8 cellular contexts compared by ENCODE assay signal in the genomic region with DNA sequence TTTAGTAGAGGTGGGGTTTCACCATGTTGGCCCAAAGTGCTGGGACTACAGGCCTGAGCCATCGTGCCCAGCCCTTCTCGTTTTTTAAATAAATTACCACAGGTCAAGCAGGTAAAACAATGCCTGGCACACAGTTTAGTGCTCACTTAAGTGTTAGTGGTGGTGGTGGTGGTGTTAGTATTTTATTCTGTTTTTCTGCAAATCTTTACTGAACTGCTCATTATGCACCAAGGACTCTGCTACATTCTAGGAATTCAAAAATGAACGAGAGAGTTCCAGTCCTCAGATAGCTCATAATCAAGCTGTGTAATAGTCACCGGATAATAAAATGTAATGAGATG. TPM values are rescaled to one million over a fixed set of nuclear protein-coding genes. Genes with fewer than 3 reads are reported as not detected.
DNase-seq lines count a peak whose midpoint lies in the region; ATAC-seq, FAIRE-seq and TF ChIP-seq lines count a peak whose summit lies in the region.

No MANE protein-coding gene starts in this region.

- H3K9me3 ChIP-seq in Loucy (ENCODE audit: insufficient read depth, low read depth, low read length) (no peaks in the 10 kb centered on the region), H1 (ENCODE audit: insufficient read depth in 2 of 2, low read depth in 1 of 2, low read length in 1 of 2) (no peaks in the 10 kb centered on the region)

- H3K56ac ChIP-seq in H1 (replicated peaks; ENCODE audit: insufficient read length, low read depth, low read length) = no peak overlapping the region

- H3K4me3 Mint-ChIP-seq in CD14-positive monocyte = peak overlapping the region; percentile 96 to 99
- H3K4me3 Mint-ChIP-seq in neural crest cell = peak overlapping the region; percentile 100

- no peak for FAIRE-seq in H1 (lab: Jason Lieb, UNC)

- no peak for TF ChIP-seq RAD21 in H1 (IDR thresholded peaks at IDR 0.05 in 1 of 2, conservative IDR thresholded peaks at IDR 0.05 in 1 of 2; ENCODE audit: low read depth in 2 of 2, low read length in 2 of 2)

- no peaks in the 10 kb centered on the region; the same call in 1 of the 2 replicates for H3K79me1 ChIP-seq in H1 (ENCODE audit: low read depth, low read length)

- H3F3A ChIP-seq in Loucy (ENCODE audit: low read depth) = no peaks in the 10 kb centered on the region

- no peak overlapping the region for H2AK5ac ChIP-seq in H1 (ENCODE audit: low read depth, low read length)

- H2BK120ac ChIP-seq in H1 (replicated peaks; ENCODE audit: low read depth, low read length) = no peak overlapping the region

- H3K27me3 Mint-ChIP-seq in CD14-positive monocyte (ENCODE audit: low read depth in 3 of 3) = no peaks in the 10 kb centered on the region
- no peaks in the 10 kb centered on the region for H3K27me3 Mint-ChIP-seq in neural crest cell (ENCODE audit: low read depth)

- H3K36me3 Mint-ChIP-seq in CD14-positive monocyte (peaks cover 16 to 27% of the 10 kb centered on the region in 2 donors), neural crest cell (ENCODE audit: low read depth) (peaks cover 4% of the 10 kb centered on the region)

- H3K9me2 ChIP-seq in Loucy (replicated peaks; ENCODE audit: low read depth, low read length) = no peaks in the 10 kb centered on the region

- H3K27ac Mint-ChIP-seq in CD14-positive monocyte = peak overlapping the region; percentile 99 to 100 (median 100)
- no peak overlapping the region for H3K27ac Mint-ChIP-seq in neural crest cell (ENCODE audit: unreplicated experiment)

- H3K18ac ChIP-seq in H1 (ENCODE audit: extremely low read depth, low read length) = no peak overlapping the region

- H4K5ac ChIP-seq in H1 (ENCODE audit: insufficient read length, low read depth, low read length) = peak overlapping the region; percentile 46

- H2BK12ac ChIP-seq in H1 (ENCODE audit: low read depth, low read length) = no peak overlapping the region

- TF ChIP-seq EP300 in H1 (IDR thresholded peaks at IDR 0.05; ENCODE audit: borderline replicate concordance in 1 of 2, low read depth in 2 of 2, low read length in 2 of 2) = no peak

- H3K14ac ChIP-seq in H1 (ENCODE audit: insufficient read length) = no peak overlapping the region

- peak overlapping the region; percentile 84 for H3K9ac ChIP-seq in Loucy (ENCODE audit: low read depth, low read length, poor library complexity, severe bottlenecking)
- H3K9ac ChIP-seq in H1 (replicated peaks in 1 of 4; ENCODE audit: extremely low read depth in 1 of 4, low read depth in 3 of 4, low read length in 3 of 4) = peak overlapping the region; percentile 82 to 99 (median 90)

- intact Hi-C loops in CD14-positive monocyte (cut with micrococcal nuclease) = loop anchor here (2.0 to 5.0 kb wide), 2 partner anchors 18 to 64 kb away; a partner anchor contains a TSS

- no peak for ATAC-seq in HG02623 (IDR thresholded peaks at IDR 0.05; ENCODE audit: unreplicated experiment)
- no peak for ATAC-seq in GM18505 (IDR thresholded peaks at IDR 0.05; ENCODE audit: unreplicated experiment)

- H3K36me3 ChIP-seq in Loucy (ENCODE audit: insufficient read depth, low read length) = peaks cover 4% of the 10 kb centered on the region; the same call in 1 of the 2 replicates
- H3K36me3 ChIP-seq in H1 (ENCODE audit: control insufficient read depth in 2 of 4, insufficient read depth in 4 of 4, low read length in 3 of 4) = peaks cover 0 to 6% (median 4%) of the 10 kb centered on the region in 4 experiments; a peak in 5 of 8 replicates

- no peak overlapping the region for H2BK15ac ChIP-seq in H1 (ENCODE audit: low read length)

- H3K4me1 ChIP-seq in Loucy (ENCODE audit: insufficient read depth, low read length, poor library complexity, severe bottlenecking) (no peaks in the 10 kb centered on the region), H1 (replicated peaks in 1 of 4; ENCODE audit: control insufficient read depth in 3 of 4, insufficient read depth in 4 of 4, low read length in 3 of 4) (peaks cover 0 to 3% (median 0%) of the 10 kb centered on the region in 4 experiments; a peak in 3 of 7 replicates)

- 0 out of 2 replicates have a peak, but pooled peaks cover 3% of the 10 kb centered on the region for H3K23me2 ChIP-seq in H1 (ENCODE audit: low read depth, low read length)

- TF ChIP-seq POLR2A in H1 (IDR thresholded peaks at IDR 0.05; ENCODE audit: control extremely low read depth in 1 of 2, low read depth in 2 of 2, low read length in 2 of 2) (no peak), GM18505 (IDR thresholded peaks at IDR 0.05; ENCODE audit: borderline replicate concordance, extremely low read depth, insufficient read depth, insufficient read length) (no peak)

- H2BK5ac ChIP-seq in H1 (ENCODE audit: low read depth, low read length) = peak overlapping the region; percentile 100; the same call in 1 of the 2 replicates

- H3K4me1 Mint-ChIP-seq in CD14-positive monocyte (peaks cover 18% of the 10 kb centered on the region), neural crest cell (peaks cover 14% of the 10 kb centered on the region)

- H4K20me1 ChIP-seq in Loucy (ENCODE audit: insufficient read depth, low read length, poor library complexity, severe bottlenecking) (no peaks in the 10 kb centered on the region), H1 (replicated peaks in 1 of 2; ENCODE audit: control insufficient read depth in 1 of 2, insufficient read depth in 2 of 2, low read length in 2 of 2) (peaks cover 0 to 2% of the 10 kb centered on the region in 2 experiments)

- TF ChIP-seq CTCF in CD14-positive monocyte (IDR thresholded peaks at IDR 0.05) (no peak), Loucy (conservative IDR thresholded peaks at IDR 0.05; ENCODE audit: low read length) (no peak), H1 (IDR thresholded peaks at IDR 0.05; ENCODE audit: control extremely low read depth in 1 of 3, insufficient read depth in 1 of 3, low read depth in 1 of 3, low read length in 3 of 3) (no peak), neural crest cell (conservative IDR thresholded peaks at IDR 0.05) (no peak)

- no peak for DNase-seq in CD14-positive monocyte (ENCODE audit: low spot score)
- no peak for DNase-seq in H1 (ENCODE audit: low read depth in 1 of 2, low spot score in 2 of 2)
- no peak for DNase-seq in neural crest cell (ENCODE audit: low read depth, low spot score)
- DNase-seq in NK-92 treated with Interleukin-12 subunit alpha and Interleukin-12 subunit beta, amount 100 ng/mL, for 24 hours (lab: John Stamatoyannopoulos, UW) = no peak
- DNase-seq in stimulated activated CD4-positive, alpha-beta T cell treated with anti-CD3 and anti-CD28 coated beads, Interleukin-2, amount 100 ng/mL, for 48 hours = no peak

- H4K8ac ChIP-seq in H1 (ENCODE audit: extremely low read depth, insufficient read depth, low read length) = no peak overlapping the region

- H3K4me3 ChIP-seq in Loucy (ENCODE audit: low read length, poor library complexity, severe bottlenecking) = peak overlapping the region; percentile 89
- H3K4me3 ChIP-seq in H1 (ENCODE audit: extremely low read depth in 1 of 4, insufficient read depth in 2 of 4, low read depth in 3 of 4, low read length in 4 of 4) = peak overlapping the region; percentile 52 to 94 (median 72)

- H3K23ac ChIP-seq in H1 (ENCODE audit: insufficient read length) = no peak overlapping the region

- H3K4me2 ChIP-seq in Loucy (ENCODE audit: low read depth, low read length, poor library complexity, severe bottlenecking) = peak overlapping the region; percentile 94
- H3K4me2 ChIP-seq in H1 (ENCODE audit: insufficient read depth in 1 of 2, low read depth in 2 of 2, low read length in 2 of 2) = peak overlapping the region; percentile 55 to 68

- H3K9me3 Mint-ChIP-seq in CD14-positive monocyte (no peaks in the 10 kb centered on the region), neural crest cell (no peaks in the 10 kb centered on the region)

- 19% methylated on average over 4 of the region's 4 CpGs; no CpG with 5 or more reads in 1 of the 2 experiments for WGBS in H1 (ENCODE audit: extremely low coverage in 1 of 2, insufficient coverage in 1 of 2, insufficient read length in 1 of 2, insufficient replicate concordance in 2 of 2, low coverage in 1 of 2, low lambda C conversion rate in 2 of 2, missing lambda C conversion rate in 1 of 2), 2 experiments

- H2AFZ ChIP-seq in Loucy (ENCODE audit: low read length) = peak overlapping the region; percentile 98
- H2AFZ ChIP-seq in H1 (ENCODE audit: low read length) = no peak overlapping the region

- peak overlapping the region; percentile 97; the same call in 1 of the 2 replicates for H3K27ac ChIP-seq in H1 (ENCODE audit: low read depth, low read length)

- CTCF ChIA-PET in H1 (lab: Charles Lee; ENCODE audit: partially characterized antibody) = interaction anchor here (0.7 to 3.4 kb wide), 21 partner anchors 11 to 257 kb away, joined by 3 to 19 read pairs (median 3); a partner anchor contains a TSS

- H3K27me3 ChIP-seq in Loucy (ENCODE audit: insufficient read depth, low read length, poor library complexity, severe bottlenecking) (no peaks in the 10 kb centered on the region), H1 (replicated peaks in 1 of 4; ENCODE audit: control insufficient read depth in 3 of 4, extremely low read depth in 1 of 4, insufficient read depth in 3 of 4, low read length in 3 of 4) (no peaks in the 10 kb centered on the region)

- H3K79me2 ChIP-seq in Loucy (ENCODE audit: insufficient read depth, low read length) (peaks cover 34% of the 10 kb centered on the region), H1 (ENCODE audit: control insufficient read depth in 1 of 2, insufficient read depth in 2 of 2, low read length in 2 of 2) (peaks cover 0 to 26% of the 10 kb centered on the region in 2 experiments; a peak in 2 of 4 replicates)

- no peak overlapping the region for H3K4ac ChIP-seq in H1 (replicated peaks; ENCODE audit: insufficient read length, low read depth, low read length)

- POLR2A ChIA-PET in H1 (lab: Charles Lee; ENCODE audit: partially characterized antibody) = interaction anchor here (0.6 to 6.4 kb wide), 20 partner anchors 9 to 150 kb away, joined by 3 to 54 read pairs (median 4); a partner anchor contains a TSS

- no peak overlapping the region for H4K91ac ChIP-seq in H1 (replicated peaks; ENCODE audit: insufficient read length, low read length)

- H2BK20ac ChIP-seq in H1 (ENCODE audit: low read length) = no peak overlapping the region

RNA-seq across cellular contexts. Expression of a gene that starts 0.7 kb away (rescaled TPM):
- polyA plus RNA-seq in CD14-positive monocyte = 10 to 100 TPM; 19.1 to 24.0 TPM
- 22.9 and 23.0 TPM in 2 replicates for total RNA-seq in H1 (2021; fragmentation: NEBNext Ultra II Directional; extraction: Animal tissue kit (Norgen Biotek cat#: 25700))
- polyA plus RNA-seq in H1 (2011; rRNA removed) = 15.0 and 20.8 TPM in 2 replicates
- 21.5 TPM for polyA plus RNA-seq in H1 (2011; cell fraction: cytosol; rRNA removed)
- polyA plus RNA-seq in H1 (2011; cell fraction: nucleus; rRNA removed) = 47.7 TPM
- 39.0 to 45.0 TPM (median 40.5 TPM) in 4 replicates for polyA plus RNA-seq in H1 (2012, experiment 1 of 2)
- polyA plus RNA-seq in H1 (2012, experiment 2 of 2) = 16.1 TPM
- 12.1 TPM for polyA plus RNA-seq in H1 (2013, experiment 1 of 2)
- 10.8 TPM for polyA plus RNA-seq in H1 (2013, experiment 2 of 2)
- 35.9 and 37.4 TPM in 2 replicates for polyA minus RNA-seq in H1 (2011; rRNA and poly(A)+ RNA removed)
- 17.5 TPM for polyA minus RNA-seq in H1 (2011; cell fraction: cytosol; rRNA and poly(A)+ RNA removed)
- 38.8 TPM for polyA minus RNA-seq in H1 (2011; cell fraction: nucleus; rRNA and poly(A)+ RNA removed)
- 38.8 and 43.5 TPM in 2 replicates for total RNA-seq in neural crest cell

RNA-seq across cellular contexts. Expression of a gene that starts 18.4 kb away (rescaled TPM):
- polyA plus RNA-seq in CD14-positive monocyte (10 to 100 TPM; 19.3 to 20.1 TPM), H1 (2011; rRNA removed) (72.6 and 82.0 TPM in 2 replicates)
- 227 and 243 TPM in 2 replicates for total RNA-seq in H1 (2021; fragmentation: NEBNext Ultra II Directional; extraction: Animal tissue kit (Norgen Biotek cat#: 25700))
- polyA plus RNA-seq in H1 (2011; cell fraction: cytosol; rRNA removed) = 106 TPM
- 112 TPM for polyA plus RNA-seq in H1 (2011; cell fraction: nucleus; rRNA removed)
- polyA plus RNA-seq in H1 (2012, experiment 1 of 2) = 158 to 191 TPM (median 164 TPM) in 4 replicates
- polyA plus RNA-seq in H1 (2012, experiment 2 of 2) = 169 TPM
- polyA plus RNA-seq in H1 (2013, experiment 1 of 2) = 116 TPM
- polyA plus RNA-seq in H1 (2013, experiment 2 of 2) = 114 TPM
- polyA minus RNA-seq in H1 (2011; rRNA and poly(A)+ RNA removed) = 119 and 142 TPM in 2 replicates
- polyA minus RNA-seq in H1 (2011; cell fraction: cytosol; rRNA and poly(A)+ RNA removed) = 99.8 TPM
- polyA minus RNA-seq in H1 (2011; cell fraction: nucleus; rRNA and poly(A)+ RNA removed) = 91.1 TPM
- 102 and 113 TPM in 2 replicates for total RNA-seq in neural crest cell

RNA-seq across cellular contexts. Expression of a gene that starts 21.7 kb away (rescaled TPM):
- polyA plus RNA-seq in CD14-positive monocyte (under 1 TPM; 0.19 to 0.24 TPM), H1 (2011; rRNA removed) (0.03 and 0.06 TPM in 2 replicates)
- not detected in 2 replicates for total RNA-seq in H1 (2021; fragmentation: NEBNext Ultra II Directional; extraction: Animal tissue kit (Norgen Biotek cat#: 25700))
- polyA plus RNA-seq in H1 (2011; cell fraction: cytosol; rRNA removed) = not detected
- not detected for polyA plus RNA-seq in H1 (2011; cell fraction: nucleus; rRNA removed)
- polyA plus RNA-seq in H1 (2012, experiment 1 of 2) = 1.2 to 2.0 TPM (median 1.6 TPM) in 4 replicates
- polyA plus RNA-seq in H1 (2012, experiment 2 of 2) = 0.31 TPM
- polyA plus RNA-seq in H1 (2013, experiment 1 of 2) = not detected
- polyA plus RNA-seq in H1 (2013, experiment 2 of 2) = not detected
- polyA minus RNA-seq in H1 (2011; rRNA and poly(A)+ RNA removed) = 0.15 TPM in 1 of 2 replicates, not detected in the other
- not detected for polyA minus RNA-seq in H1 (2011; cell fraction: cytosol; rRNA and poly(A)+ RNA removed)
- polyA minus RNA-seq in H1 (2011; cell fraction: nucleus; rRNA and poly(A)+ RNA removed) = not detected
- total RNA-seq in neural crest cell = not detected in 2 replicates

RNA-seq across cellular contexts. Expression of a gene that starts 43.7 kb away (rescaled TPM):
- polyA plus RNA-seq in CD14-positive monocyte (not detected), H1 (2011; rRNA removed) (not detected in 2 replicates)
- not detected in 2 replicates for total RNA-seq in H1 (2021; fragmentation: NEBNext Ultra II Directional; extraction: Animal tissue kit (Norgen Biotek cat#: 25700))
- polyA plus RNA-seq in H1 (2011; cell fraction: cytosol; rRNA removed) = not detected
- not detected for polyA plus RNA-seq in H1 (2011; cell fraction: nucleus; rRNA removed)
- 0.42 to 0.52 TPM (median 0.51 TPM) in 3 of 4 replicates, not detected in the other for polyA plus RNA-seq in H1 (2012, experiment 1 of 2)
- not detected for polyA plus RNA-seq in H1 (2012, experiment 2 of 2)
- not detected for polyA plus RNA-seq in H1 (2013, experiment 1 of 2)
- polyA plus RNA-seq in H1 (2013, experiment 2 of 2) = not detected
- polyA minus RNA-seq in H1 (2011; rRNA and poly(A)+ RNA removed) = not detected in 2 replicates
- polyA minus RNA-seq in H1 (2011; cell fraction: cytosol; rRNA and poly(A)+ RNA removed) = not detected
- not detected for polyA minus RNA-seq in H1 (2011; cell fraction: nucleus; rRNA and poly(A)+ RNA removed)
- 0.25 TPM in 1 of 2 replicates, not detected in the other for total RNA-seq in neural crest cell
